2 cellular contexts compared by ENCODE assay signal in the genomic region with DNA sequence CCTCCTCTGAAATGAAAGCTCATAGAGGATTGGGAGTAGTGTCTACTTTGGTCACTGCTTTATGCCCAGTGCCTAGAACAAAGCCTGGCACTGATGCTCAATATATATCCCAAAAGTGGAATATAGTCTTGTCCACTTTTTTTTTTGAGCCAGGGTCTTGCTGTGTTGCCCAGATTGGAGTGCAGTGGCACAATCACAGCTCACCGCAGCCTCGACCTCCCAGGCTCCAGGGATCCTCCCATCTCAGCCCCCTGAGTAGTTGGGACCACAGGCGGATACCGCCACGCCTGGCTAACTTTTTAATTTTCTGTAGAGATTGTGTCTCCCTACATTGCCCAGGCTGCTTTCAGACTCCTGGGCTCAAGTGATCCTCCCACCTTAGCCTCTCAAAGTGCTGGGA.
TF ChIP-seq lines count a peak whose summit lies in the region.

No MANE protein-coding gene starts in this region.

TF ChIP-seq in SK-N-SH, 30 proteins besides CTCF, POLR2A, EP300 and RAD21 (continued from another document):
- TF ChIP-seq TEAD4 (IDR thresholded peaks at IDR 0.05; ENCODE audit: borderline replicate concordance, insufficient read depth) = no peak

TF ChIP-seq in SK-N-SH treated with all-trans-retinoic acid at 6 μM for 48 hours, 23 proteins besides CTCF, POLR2A, EP300 and RAD21 (continued from another document):
- TF ChIP-seq, protein P1, sequence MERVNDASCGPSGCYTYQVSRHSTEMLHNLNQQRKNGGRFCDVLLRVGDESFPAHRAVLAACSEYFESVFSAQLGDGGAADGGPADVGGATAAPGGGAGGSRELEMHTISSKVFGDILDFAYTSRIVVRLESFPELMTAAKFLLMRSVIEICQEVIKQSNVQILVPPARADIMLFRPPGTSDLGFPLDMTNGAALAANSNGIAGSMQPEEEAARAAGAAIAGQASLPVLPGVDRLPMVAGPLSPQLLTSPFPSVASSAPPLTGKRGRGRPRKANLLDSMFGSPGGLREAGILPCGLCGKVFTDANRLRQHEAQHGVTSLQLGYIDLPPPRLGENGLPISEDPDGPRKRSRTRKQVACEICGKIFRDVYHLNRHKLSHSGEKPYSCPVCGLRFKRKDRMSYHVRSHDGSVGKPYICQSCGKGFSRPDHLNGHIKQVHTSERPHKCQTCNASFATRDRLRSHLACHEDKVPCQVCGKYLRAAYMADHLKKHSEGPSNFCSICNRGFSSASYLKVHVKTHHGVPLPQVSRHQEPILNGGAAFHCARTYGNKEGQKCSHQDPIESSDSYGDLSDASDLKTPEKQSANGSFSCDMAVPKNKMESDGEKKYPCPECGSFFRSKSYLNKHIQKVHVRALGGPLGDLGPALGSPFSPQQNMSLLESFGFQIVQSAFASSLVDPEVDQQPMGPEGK (CRISPR knock-in tag; IDR thresholded peaks at IDR 0.05; ENCODE audit: borderline replicate concordance) = no peak
- no peak for TF ChIP-seq ISL1 (CRISPR knock-in tag; IDR thresholded peaks at IDR 0.05)
- no peak for TF ChIP-seq ZFP30 (CRISPR knock-in tag; IDR thresholded peaks at IDR 0.05)
- no peak for TF ChIP-seq ZC3H10 (CRISPR knock-in tag; IDR thresholded peaks at IDR 0.05)
- TF ChIP-seq PPARA (CRISPR knock-in tag; IDR thresholded peaks at IDR 0.05; ENCODE audit: borderline replicate concordance) = no peak
- no peak for TF ChIP-seq ZFP3 (CRISPR knock-in tag; IDR thresholded peaks at IDR 0.05)
- TF ChIP-seq ARNTL (CRISPR knock-in tag; IDR thresholded peaks at IDR 0.05; ENCODE audit: borderline replicate concordance, low read depth) = no peak
- TF ChIP-seq ZNF70 (CRISPR knock-in tag; IDR thresholded peaks at IDR 0.05) = no peak
- no peak for TF ChIP-seq BACH2 (CRISPR knock-in tag; IDR thresholded peaks at IDR 0.05; ENCODE audit: borderline replicate concordance)
